30 cellular contexts compared by ENCODE assay signal in genomic region chr10:49173201-49173772, GRCh38. TPM values are rescaled to one million over a fixed set of nuclear protein-coding genes. Genes with fewer than 3 reads are reported as not detected.
A peak's percentile ranks its signal among the peaks of the same experiment; 100 is the strongest.
DNase-seq lines count a peak whose midpoint lies in the region; ATAC-seq and TF ChIP-seq lines count a peak whose summit lies in the region.
"Had no signal": no experiment of that assay in that cellular context is flagged by ENCODE, and none has a peak within 500 bp of the region (broad histone marks: within the 10 kb centered on the region; RNA-seq: fewer than 3 reads in every experiment).

No MANE protein-coding gene starts in this region.

- peaks cover 26% of the 10 kb centered on the region for H3K4me1 Mint-ChIP-seq in activated CD4-positive, alpha-beta T cell treated with anti-CD3 and anti-CD28 coated beads, Interleukin-2, amount 10 ng/mL, durations not matched to agents 24 days and 14 days
- peaks cover 20% of the 10 kb centered on the region for H3K4me1 Mint-ChIP-seq in activated CD4-positive, alpha-beta T cell treated with anti-CD3 and anti-CD28 coated beads for 36 hours
- H3K4me1 Mint-ChIP-seq in activated B cell treated with CpG ODN at 0.5 μM for 24 hours (peaks cover 72% of the 10 kb centered on the region), immature natural killer cell (peaks cover 54 to 59% of the 10 kb centered on the region in 2 donors), nephron progenitor cell (peaks cover 19% of the 10 kb centered on the region)
- H3K4me1 Mint-ChIP-seq in stimulated activated effector memory CD8-positive, alpha-beta T cell treated with anti-CD3 and anti-CD28 coated beads, Interleukin-12 subunit alpha, Interleukin-12 subunit beta, amount 100 ng/mL, for 72 hours = peaks cover 86% of the 10 kb centered on the region

- ATAC-seq in activated CD4-positive, alpha-beta T cell treated with anti-CD3 and anti-CD28 coated beads for 36 hours = no peak
- ATAC-seq in activated B cell treated with CpG ODN at 0.5 μM for 24 hours (ENCODE audit: low read depth) = no peak
- ATAC-seq in stimulated activated effector memory CD8-positive, alpha-beta T cell treated with anti-CD3 and anti-CD28 coated beads, Interleukin-12 subunit alpha, Interleukin-12 subunit beta, amount 100 ng/mL, for 72 hours = no peak
- no peak for ATAC-seq in GM19328 (IDR thresholded peaks at IDR 0.05; ENCODE audit: unreplicated experiment)
- ATAC-seq: effector memory CD8-positive, alpha-beta T cell had no signal

- H3K36me3 Mint-ChIP-seq in activated CD4-positive, alpha-beta T cell treated with anti-CD3 and anti-CD28 coated beads, Interleukin-2, amount 10 ng/mL, durations not matched to agents 24 days and 14 days (ENCODE audit: low read depth) = peaks cover 6% of the 10 kb centered on the region
- no peaks in the 10 kb centered on the region for H3K36me3 Mint-ChIP-seq in activated CD4-positive, alpha-beta T cell treated with anti-CD3 and anti-CD28 coated beads for 36 hours (ENCODE audit: low read depth)
- H3K36me3 Mint-ChIP-seq in activated B cell treated with CpG ODN at 0.5 μM for 24 hours (ENCODE audit: low read depth) (no peaks in the 10 kb centered on the region), immature natural killer cell (peaks cover 0 to 4% (median 2%) of the 10 kb centered on the region in 3 donors), nephron progenitor cell (ENCODE audit: low read depth) (no peaks in the 10 kb centered on the region)
- peaks cover 100% of the 10 kb centered on the region for H3K36me3 Mint-ChIP-seq in stimulated activated effector memory CD8-positive, alpha-beta T cell treated with anti-CD3 and anti-CD28 coated beads, Interleukin-12 subunit alpha, Interleukin-12 subunit beta, amount 100 ng/mL, for 72 hours
- H3K36me3 Mint-ChIP-seq: mesothelial cell of epicardium, naive B cell had no signal

- DNase-seq in activated CD4-positive, alpha-beta T cell treated with anti-CD3 and anti-CD28 coated beads, Interleukin-2, amount 10 ng/mL, durations not matched to agents 24 days and 14 days = no peak
- no peak for DNase-seq in activated CD4-positive, alpha-beta T cell treated with anti-CD3 and anti-CD28 coated beads for 36 hours
- DNase-seq in activated B cell treated with CpG ODN at 0.5 μM for 24 hours = no peak
- DNase-seq in immature natural killer cell = no peak
- DNase-seq in stimulated activated effector memory CD8-positive, alpha-beta T cell treated with anti-CD3 and anti-CD28 coated beads, Interleukin-12 subunit alpha, Interleukin-12 subunit beta, amount 100 ng/mL, for 72 hours (ENCODE audit: low spot score in 2 of 2) = peak in 1 of 2 donors; percentile 47
- DNase-seq in activated T-cell treated with anti-CD3 and anti-CD28 coated beads for 4 hours = no peak
- DNase-seq in nephron progenitor cell = no peak
- DNase-seq: activated CD4-positive, alpha-beta T cell treated with anti-CD3 and anti-CD28 coated beads, Interleukin-2, amount 50 U/mL, for 48 hours; activated gamma-delta T cell; effector memory CD8-positive, alpha-beta T cell; left ventricle myocardium inferior; naive B cell; NCI-H1105; NCI-H187; NCI-H446 treated with DMSO at 0.1 percent for 48 hours; NCI-H774; SJCRH30; stimulated activated CD4-positive, alpha-beta T cell treated with anti-CD3 and anti-CD28 coated beads, Interleukin-15, amount 100 ng/mL, for 24 hours; stimulated activated naive CD4-positive, alpha-beta T cell; upper lobe of left lung had no signal

- CTCF ChIA-PET in activated CD4-positive, alpha-beta T cell treated with anti-CD3 and anti-CD28 coated beads for 36 hours (lab: Charles Lee) = interaction anchor here (0.6 to 1.1 kb wide), 2 partner anchors 9 to 189 kb away, joined by 3 to 4 read pairs; no protein-coding TSS in a partner anchor
- CTCF ChIA-PET in activated B cell treated with CpG ODN at 0.5 μM for 24 hours (lab: Charles Lee) = interaction anchor here (1.1 to 1.2 kb wide), 2 partner anchors 9 to 11 kb away, joined by 3 to 5 read pairs; no protein-coding TSS in a partner anchor

- H3K27me3 Mint-ChIP-seq in activated CD4-positive, alpha-beta T cell treated with anti-CD3 and anti-CD28 coated beads, Interleukin-2, amount 10 ng/mL, durations not matched to agents 24 days and 14 days = no peaks in the 10 kb centered on the region
- H3K27me3 Mint-ChIP-seq in activated CD4-positive, alpha-beta T cell treated with anti-CD3 and anti-CD28 coated beads for 36 hours = no peaks in the 10 kb centered on the region
- H3K27me3 Mint-ChIP-seq in activated B cell treated with CpG ODN at 0.5 μM for 24 hours (no peaks in the 10 kb centered on the region), immature natural killer cell (ENCODE audit: low read depth in 3 of 3) (peaks cover 0 to 3% (median 0%) of the 10 kb centered on the region in 3 donors), nephron progenitor cell (ENCODE audit: low read depth, poor library complexity) (peaks cover 19% of the 10 kb centered on the region)
- H3K27me3 Mint-ChIP-seq: effector memory CD8-positive, alpha-beta T cell had no signal

- POLR2A ChIA-PET in activated CD4-positive, alpha-beta T cell treated with anti-CD3 and anti-CD28 coated beads for 36 hours (lab: Charles Lee) = no interaction called here
- POLR2A ChIA-PET in activated B cell treated with CpG ODN at 0.5 μM for 24 hours (lab: Charles Lee) = interaction anchor here (1.9 kb wide), 1 partner anchor 17 kb away, joined by 4 read pairs; no protein-coding TSS in a partner anchor

- no peak overlapping the region for H3K4me3 Mint-ChIP-seq in activated CD4-positive, alpha-beta T cell treated with anti-CD3 and anti-CD28 coated beads, Interleukin-2, amount 10 ng/mL, durations not matched to agents 24 days and 14 days
- H3K4me3 Mint-ChIP-seq in activated CD4-positive, alpha-beta T cell treated with anti-CD3 and anti-CD28 coated beads for 36 hours = no peak overlapping the region
- H3K4me3 Mint-ChIP-seq in activated B cell treated with CpG ODN at 0.5 μM for 24 hours (no peak overlapping the region), immature natural killer cell (peak overlapping the region in 2 of 5 donors; percentile 17 to 36), nephron progenitor cell (no peak overlapping the region)
- peak overlapping the region; percentile 79 for H3K4me3 Mint-ChIP-seq in stimulated activated effector memory CD8-positive, alpha-beta T cell treated with anti-CD3 and anti-CD28 coated beads, Interleukin-12 subunit alpha, Interleukin-12 subunit beta, amount 100 ng/mL, for 72 hours
- H3K4me3 Mint-ChIP-seq: effector memory CD8-positive, alpha-beta T cell; mesothelial cell of epicardium had no signal

- H3K9me3 Mint-ChIP-seq in activated CD4-positive, alpha-beta T cell treated with anti-CD3 and anti-CD28 coated beads, Interleukin-2, amount 10 ng/mL, durations not matched to agents 24 days and 14 days = no peaks in the 10 kb centered on the region
- no peaks in the 10 kb centered on the region for H3K9me3 Mint-ChIP-seq in activated CD4-positive, alpha-beta T cell treated with anti-CD3 and anti-CD28 coated beads for 36 hours (ENCODE audit: low read depth)
- H3K9me3 Mint-ChIP-seq in activated B cell treated with CpG ODN at 0.5 μM for 24 hours (no peaks in the 10 kb centered on the region), immature natural killer cell (peaks cover 0 to 1% (median 0%) of the 10 kb centered on the region in 6 donors), nephron progenitor cell (no peaks in the 10 kb centered on the region)
- H3K9me3 Mint-ChIP-seq in stimulated activated effector memory CD8-positive, alpha-beta T cell treated with anti-CD3 and anti-CD28 coated beads, Interleukin-12 subunit alpha, Interleukin-12 subunit beta, amount 100 ng/mL, for 72 hours = no peaks in the 10 kb centered on the region
- H3K9me3 Mint-ChIP-seq: effector memory CD8-positive, alpha-beta T cell; mesothelial cell of epicardium; naive B cell had no signal

- intact Hi-C loops in activated CD4-positive, alpha-beta T cell treated with anti-CD3 and anti-CD28 coated beads, Interleukin-2, amount 10 ng/mL, durations not matched to agents 24 days and 14 days (cut with micrococcal nuclease) = no loop called here
- intact Hi-C loops in activated CD4-positive, alpha-beta T cell treated with anti-CD3 and anti-CD28 coated beads for 36 hours (cut with DNase I, micrococcal nuclease) = no loop called here
- intact Hi-C loops in activated B cell treated with CpG ODN at 0.5 μM for 24 hours (cut with micrococcal nuclease) = no loop called here

- peak overlapping the region; percentile 49 for H3K27ac Mint-ChIP-seq in activated CD4-positive, alpha-beta T cell treated with anti-CD3 and anti-CD28 coated beads, Interleukin-2, amount 10 ng/mL, durations not matched to agents 24 days and 14 days
- no peak overlapping the region for H3K27ac Mint-ChIP-seq in activated CD4-positive, alpha-beta T cell treated with anti-CD3 and anti-CD28 coated beads for 36 hours
- H3K27ac Mint-ChIP-seq in activated B cell treated with CpG ODN at 0.5 μM for 24 hours = peak overlapping the region; percentile 72
- peak overlapping the region in 5 of 6 donors; percentile 10 to 76 (median 59) for H3K27ac Mint-ChIP-seq in immature natural killer cell
- H3K27ac Mint-ChIP-seq in stimulated activated effector memory CD8-positive, alpha-beta T cell treated with anti-CD3 and anti-CD28 coated beads, Interleukin-12 subunit alpha, Interleukin-12 subunit beta, amount 100 ng/mL, for 72 hours = peak overlapping the region; percentile 98
- no peak overlapping the region for H3K27ac Mint-ChIP-seq in nephron progenitor cell
- H3K27ac Mint-ChIP-seq: mesothelial cell of epicardium had no signal

- TF ChIP-seq CTCF in activated B cell treated with CpG ODN at 0.5 μM for 24 hours (IDR thresholded peaks at IDR 0.05) (no peak), nephron progenitor cell (IDR thresholded peaks at IDR 0.05) (no peak)

RNA-seq across cellular contexts. Expression of gene TMEM273, which starts 14.9 kb away (rescaled TPM):
- 34.3 and 36.4 TPM in 2 replicates for total RNA-seq in activated CD4-positive, alpha-beta T cell treated with anti-CD3 and anti-CD28 coated beads, Interleukin-2, amount 10 ng/mL, durations not matched to agents 24 days and 14 days
- 10 to 100 TPM; 26.5 to 28.0 TPM for total RNA-seq in activated CD4-positive, alpha-beta T cell treated with anti-CD3 and anti-CD28 coated beads for 36 hours
- 6.7 and 8.5 TPM in 2 replicates for total RNA-seq in activated B cell treated with CpG ODN at 0.5 μM for 24 hours
- polyA plus RNA-seq in immature natural killer cell = 100 to 1,000 TPM in 1 of 3 donors, 10 to 100 TPM in 2; 23.4 to 114 (median 47.0) TPM
- total RNA-seq: epithelial cell of proximal tubule, HT-29, MCF 10A, mesothelial cell of epicardium, RPMI7951 had no signal

RNA-seq across cellular contexts. Expression of gene FAM170B, which starts 39.5 kb away (rescaled TPM):
- not detected in 2 replicates for total RNA-seq in activated CD4-positive, alpha-beta T cell treated with anti-CD3 and anti-CD28 coated beads, Interleukin-2, amount 10 ng/mL, durations not matched to agents 24 days and 14 days
- total RNA-seq in activated CD4-positive, alpha-beta T cell treated with anti-CD3 and anti-CD28 coated beads for 36 hours = not detected
- total RNA-seq in activated B cell treated with CpG ODN at 0.5 μM for 24 hours = not detected in 2 replicates
- polyA plus RNA-seq in immature natural killer cell = not detected
- total RNA-seq: cardiac septum, epithelial cell of proximal tubule, H4, HT-29, left ventricle myocardium inferior, MCF 10A, mesothelial cell of epicardium, omental fat pad, RPMI7951, SJCRH30, suprapubic skin had no signal

RNA-seq across cellular contexts. Expression of gene VSTM4, which starts 58.0 kb away (rescaled TPM):
- total RNA-seq in activated CD4-positive, alpha-beta T cell treated with anti-CD3 and anti-CD28 coated beads, Interleukin-2, amount 10 ng/mL, durations not matched to agents 24 days and 14 days = 0.50 and 0.63 TPM in 2 replicates
- under 1 TPM; 0.07 to 0.11 TPM for total RNA-seq in activated CD4-positive, alpha-beta T cell treated with anti-CD3 and anti-CD28 coated beads for 36 hours
- not detected in 2 replicates for total RNA-seq in activated B cell treated with CpG ODN at 0.5 μM for 24 hours
- polyA plus RNA-seq in immature natural killer cell = under 1 TPM in 2 of 3 donors, not detected in 1; 0.03 to 0.12 TPM
- total RNA-seq: HT-29, MCF 10A had no signal

Comparison
In these comparisons a context has a peak if more than half of its experiments do, and no peak if none do; other contexts are left out.
1. H3K27ac Mint-ChIP-seq: peak in activated CD4-positive, alpha-beta T cell treated with anti-CD3 and anti-CD28 coated beads, Interleukin-2, amount 10 ng/mL, durations not matched to agents 24 days and 14 days (single experiment), activated B cell treated with CpG ODN at 0.5 μM for 24 hours (single experiment), immature natural killer cell (5 of 6) and stimulated activated effector memory CD8-positive, alpha-beta T cell treated with anti-CD3 and anti-CD28 coated beads, Interleukin-12 subunit alpha, Interleukin-12 subunit beta, amount 100 ng/mL, for 72 hours (single experiment); none in activated CD4-positive, alpha-beta T cell treated with anti-CD3 and anti-CD28 coated beads for 36 hours (single experiment) and nephron progenitor cell (single experiment).